In genomic region chr3:125186261-125186770, GRCh38 we compare ENCODE assay signal across 9 cellular contexts. TPM values are rescaled to one million over a fixed set of nuclear protein-coding genes. Genes with fewer than 3 reads are reported as not detected.
DNase-seq lines count a peak whose midpoint lies in the region; ATAC-seq, FAIRE-seq and TF ChIP-seq lines count a peak whose summit lies in the region.
"Had no signal": no experiment of that assay in that cellular context is flagged by ENCODE, and none has a peak within 500 bp of the region (broad histone marks: within the 10 kb centered on the region; RNA-seq: fewer than 3 reads in every experiment).

No MANE protein-coding gene starts in this region.

- H3K27ac Mint-ChIP-seq in mesothelial cell of epicardium = peak overlapping the region; percentile 26
- no peak overlapping the region for H3K27ac Mint-ChIP-seq in stimulated activated memory B cell treated with anti-CD40 and anti-IgM and Interleukin-4, amounts not matched to agents 10 μg/mL and 1 μg/mL and 100 μg/mL, for 72 hours

- peaks cover 8% of the 10 kb centered on the region for H3K36me3 Mint-ChIP-seq in mesothelial cell of epicardium
- H3K36me3 Mint-ChIP-seq in stimulated activated memory B cell treated with anti-CD40 and anti-IgM and Interleukin-4, amounts not matched to agents 10 μg/mL and 1 μg/mL and 100 μg/mL, for 72 hours = no peaks in the 10 kb centered on the region

- peak; percentile 66 for ATAC-seq in GM19452 (IDR thresholded peaks at IDR 0.05; ENCODE audit: unreplicated experiment)
- no peak for ATAC-seq in stimulated activated memory B cell treated with anti-CD40 and anti-IgM and Interleukin-4, amounts not matched to agents 10 μg/mL and 1 μg/mL and 100 μg/mL, for 72 hours

- FAIRE-seq in HTR-8/SVneo (lab: Jason Lieb, UNC) = no peak
- FAIRE-seq: bronchial epithelial cell had no signal

- H3K9me3 Mint-ChIP-seq in mesothelial cell of epicardium = no peaks in the 10 kb centered on the region
- H3K9me3 Mint-ChIP-seq in stimulated activated memory B cell treated with anti-CD40 and anti-IgM and Interleukin-4, amounts not matched to agents 10 μg/mL and 1 μg/mL and 100 μg/mL, for 72 hours = no peaks in the 10 kb centered on the region

- TF ChIP-seq CTCF in mesothelial cell of epicardium (IDR thresholded peaks at IDR 0.05; ENCODE audit: unreplicated experiment) = no peak

- H3K4me1 Mint-ChIP-seq in mesothelial cell of epicardium = peaks cover 6% of the 10 kb centered on the region
- peaks cover 8% of the 10 kb centered on the region for H3K4me1 Mint-ChIP-seq in stimulated activated memory B cell treated with anti-CD40 and anti-IgM and Interleukin-4, amounts not matched to agents 10 μg/mL and 1 μg/mL and 100 μg/mL, for 72 hours

- peak; percentile 38 for DNase-seq in EH (ENCODE audit: low read depth)
- DNase-seq in OCI-M1 (lab: John Stamatoyannopoulos, UW) = peak; percentile 65
- DNase-seq in mesothelial cell of epicardium (ENCODE audit: low spot score in 2 of 2, unreplicated experiment in 2 of 2) = no peak
- DNase-seq in AML-193 (lab: John Stamatoyannopoulos, UW) = no peak
- DNase-seq in activated CD4-positive, CD25-positive, alpha-beta regulatory T cell (lab: John Stamatoyannopoulos, UW) = no peak
- no peak for DNase-seq in HTR-8/SVneo (ENCODE audit: insufficient read length, low spot score)

- no peaks in the 10 kb centered on the region for H3K27me3 Mint-ChIP-seq in mesothelial cell of epicardium (ENCODE audit: low read depth)
- no peaks in the 10 kb centered on the region for H3K27me3 Mint-ChIP-seq in stimulated activated memory B cell treated with anti-CD40 and anti-IgM and Interleukin-4, amounts not matched to agents 10 μg/mL and 1 μg/mL and 100 μg/mL, for 72 hours

- no peak overlapping the region for H3K4me3 Mint-ChIP-seq in mesothelial cell of epicardium
- no peak overlapping the region for H3K4me3 Mint-ChIP-seq in stimulated activated memory B cell treated with anti-CD40 and anti-IgM and Interleukin-4, amounts not matched to agents 10 μg/mL and 1 μg/mL and 100 μg/mL, for 72 hours

RNA-seq across cellular contexts. Expression of gene SLC12A8, which starts 26.2 kb away (rescaled TPM):
- 8.0 to 11.6 TPM (median 9.5 TPM) in 3 replicates for total RNA-seq in mesothelial cell of epicardium

Comparison
In these comparisons a context has a peak if more than half of its experiments do, and no peak if none do; other contexts are left out.
1. DNase-seq: peak in EH (single experiment) and OCI-M1 (single experiment); none in mesothelial cell of epicardium (0 of 2), AML-193 (0 of 2), activated CD4-positive, CD25-positive, alpha-beta regulatory T cell (0 of 4) and HTR-8/SVneo (single experiment).